Comparison of ENCODE assay signal across 1 cellular context in genomic region chr1:1053022-1053421, GRCh38.
TF ChIP-seq lines count a peak whose summit lies in the region.

No MANE protein-coding gene starts in this region.

TF ChIP-seq in GM12891, 5 proteins besides CTCF, POLR2A, EP300 and RAD21:
- TF ChIP-seq TAF1 (IDR thresholded peaks at IDR 0.05; ENCODE audit: low read depth, low read length) = no peak
- TF ChIP-seq POLR2AphosphoS5 (IDR thresholded peaks at IDR 0.05; ENCODE audit: low read depth, low read length) = no peak
- TF ChIP-seq POU2F2 (IDR thresholded peaks at IDR 0.05; ENCODE audit: low read depth, low read length) = no peak
- TF ChIP-seq SPI1 (IDR thresholded peaks at IDR 0.05; ENCODE audit: low read depth, low read length) = no peak
- TF ChIP-seq PAX5 (IDR thresholded peaks at IDR 0.05; ENCODE audit: insufficient read depth, low read length, severe bottlenecking) = no peak
